In the genomic region with DNA sequence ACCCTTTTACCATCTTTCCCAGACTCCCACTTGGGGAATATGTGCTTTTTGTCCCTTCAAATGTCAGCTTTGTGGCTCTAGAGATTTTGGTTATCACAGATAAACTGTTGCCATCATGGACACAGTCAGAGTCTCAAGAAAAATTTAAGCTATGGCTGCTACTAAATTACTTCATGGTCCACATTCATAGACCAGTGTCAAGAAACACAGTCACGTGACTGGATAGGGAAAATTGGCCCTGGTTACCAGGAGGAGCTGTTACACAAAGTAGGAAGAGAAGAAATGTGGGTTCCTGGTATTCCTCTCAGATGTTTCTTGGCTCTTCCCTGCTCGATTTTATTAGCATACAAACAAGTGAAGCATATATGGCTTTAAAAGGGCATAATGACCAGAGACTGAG, we compare ENCODE assay signal across 25 cellular contexts.
"Had no signal": no experiment of that assay in that cellular context is flagged by ENCODE, and none has a peak within 500 bp of the region (broad histone marks: within the 10 kb centered on the region; RNA-seq: fewer than 3 reads in every experiment).

No MANE protein-coding gene starts in this region.

- H3K27me3 ChIP-seq: stomach, suprapubic skin, testis, thyroid gland, tibial artery, tibial nerve, transverse colon, upper lobe of left lung, upper lobe of right lung, uterus, vagina had no signal

- H3K4me1 ChIP-seq: stomach, suprapubic skin, testis, thyroid gland, tibial artery, tibial nerve, transverse colon, upper lobe of left lung, upper lobe of right lung, uterus, vagina had no signal

- H3K9me3 ChIP-seq: stomach, suprapubic skin, testis, thoracic aorta, thyroid gland, tibial artery, tibial nerve, transverse colon, upper lobe of left lung, upper lobe of right lung, uterus, vagina had no signal

- H3K4me3 ChIP-seq: stomach, suprapubic skin, testis, thoracic aorta, thyroid gland, tibial artery, tibial nerve, transverse colon, upper lobe of left lung, upper lobe of right lung, uterus, vagina had no signal

- DNase-seq: stimulated activated CD4-positive, alpha-beta T cell treated with anti-CD3 and anti-CD28 coated beads, Interleukin-2, amount 100 ng/mL, for 48 hours; stimulated activated CD4-positive, alpha-beta T cell treated with anti-CD3 and anti-CD28 coated beads, Interleukin-4, amount 100 ng/mL, for 1 hour; stimulated activated CD4-positive, alpha-beta T cell treated with anti-CD3 and anti-CD28 coated beads, Interleukin-4, amount 100 ng/mL, for 24 hours; stimulated activated CD4-positive, alpha-beta T cell treated with anti-CD3 and anti-CD28 coated beads, Interleukin-4, amount 100 ng/mL, for 4 hours; stimulated activated CD8-positive, alpha-beta memory T cell treated with anti-CD3 and anti-CD28 coated beads, Interleukin-4, amount 100 ng/mL, for 48 hours; stimulated activated naive B cell treated with anti-CD40 and anti-IgM and Interleukin-4, amounts not matched to agents 10 μg/mL and 1 μg/mL and 100 μg/mL, for 72 hours; stimulated activated naive CD4-positive, alpha-beta T cell; stimulated activated naive CD4-positive, alpha-beta T cell treated with Interleukin-2 at 50 U/mL for 16 hours; stimulated activated naive CD8-positive, alpha-beta T cell treated with anti-CD3 and anti-CD28 coated beads, Interleukin-15, amount 100 ng/mL, for 72 hours; stimulated activated naive CD8-positive, alpha-beta T cell treated with anti-CD3 and anti-CD28 coated beads, Interleukin-15, Interleukin-2, amounts not matched to agents 100 U/mL and 50 U/mL, for 24 hours; stomach; substantia nigra; testis; thyroid gland; tibial artery; transverse colon; trophoblast cell; upper lobe of left lung; upper lobe of right lung; uterus had no signal

- ATAC-seq: stimulated activated naive B cell treated with anti-CD40 and anti-IgM and Interleukin-4, amounts not matched to agents 10 μg/mL and 1 μg/mL and 100 μg/mL, for 72 hours; stimulated activated naive CD8-positive, alpha-beta T cell treated with anti-CD3 and anti-CD28 coated beads, Interleukin-15, amount 100 ng/mL, for 72 hours; stimulated activated naive CD8-positive, alpha-beta T cell treated with anti-CD3 and anti-CD28 coated beads, Interleukin-15, Interleukin-2, amounts not matched to agents 100 U/mL and 50 U/mL, for 24 hours; upper lobe of right lung had no signal

- H3K27ac ChIP-seq: stomach, suprapubic skin, testis, thoracic aorta, thyroid gland, tibial artery, tibial nerve, transverse colon, upper lobe of left lung, upper lobe of right lung, uterus, vagina had no signal

- H3K36me3 ChIP-seq: stomach, suprapubic skin, thoracic aorta, thyroid gland, tibial artery, tibial nerve, transverse colon, upper lobe of left lung, upper lobe of right lung, uterus, vagina had no signal

- FAIRE-seq: urothelium cell line had no signal
